ENCODE assay signal across 9 cellular contexts in genomic region chr12:79933043-79933442, GRCh38. TPM values are rescaled to one million over a fixed set of nuclear protein-coding genes. Genes with fewer than 3 reads are reported as not detected.
A peak's percentile ranks its signal among the peaks of the same experiment; 100 is the strongest.
DNase-seq lines count a peak whose midpoint lies in the region; ATAC-seq and TF ChIP-seq lines count a peak whose summit lies in the region.
"Had no signal": no experiment of that assay in that cellular context is flagged by ENCODE, and none has a peak within 500 bp of the region (broad histone marks: within the 10 kb centered on the region; RNA-seq: fewer than 3 reads in every experiment).

No MANE protein-coding gene starts in this region.

- H3K9me3 ChIP-seq in DOHH2 (ENCODE audit: control insufficient read depth, insufficient read depth, low read length) (no peaks in the 10 kb centered on the region), Peyer's patch (no peaks in the 10 kb centered on the region), esophagus muscularis mucosa (no peaks in the 10 kb centered on the region)

- no peak for TF ChIP-seq EP300 in esophagus muscularis mucosa (IDR thresholded peaks at IDR 0.05)

- peaks cover 24% of the 10 kb centered on the region for H3K4me1 Mint-ChIP-seq in progenitor cell of endocrine pancreas (ENCODE audit: low read depth)

- no peak for ATAC-seq in GM18505 (IDR thresholded peaks at IDR 0.05; ENCODE audit: unreplicated experiment)
- no peak for ATAC-seq in esophagus mucosa

- H3K4me1 ChIP-seq in DOHH2 (ENCODE audit: control insufficient read depth, low read length) = peaks cover 48% of the 10 kb centered on the region
- peaks cover 0 to 20% (median 9%) of the 10 kb centered on the region in 4 donors for H3K4me1 ChIP-seq in Peyer's patch
- peaks cover 17 to 55% (median 46%) of the 10 kb centered on the region in 4 donors for H3K4me1 ChIP-seq in esophagus muscularis mucosa

- H3K4me3 ChIP-seq in DOHH2 (ENCODE audit: low read length) = peak overlapping the region; percentile 98
- H3K4me3 ChIP-seq in Peyer's patch = peak overlapping the region; percentile 78 to 98 (median 82)
- H3K4me3 ChIP-seq in esophagus muscularis mucosa = peak overlapping the region; percentile 78 to 99 (median 88)

- H3K27me3 ChIP-seq in DOHH2 (ENCODE audit: control insufficient read depth, low read length) (no peaks in the 10 kb centered on the region), Peyer's patch (no peaks in the 10 kb centered on the region), esophagus muscularis mucosa (no peaks in the 10 kb centered on the region)

- H3K79me2 ChIP-seq in DOHH2 (ENCODE audit: control insufficient read depth, low read length) = peaks cover 87% of the 10 kb centered on the region

- H3K9me2 ChIP-seq in DOHH2 (replicated peaks; ENCODE audit: control insufficient read depth, low read length) = no peaks in the 10 kb centered on the region

- no peaks in the 10 kb centered on the region for H3F3A ChIP-seq in DOHH2 (ENCODE audit: control insufficient read depth, insufficient read depth)

- peaks cover 2% of the 10 kb centered on the region for H3K36me3 Mint-ChIP-seq in progenitor cell of endocrine pancreas (ENCODE audit: insufficient read depth)

- DNase-seq in Peyer's patch = no peak
- DNase-seq in esophagus muscularis mucosa (ENCODE audit: extremely low spot score) = no peak
- no peak for DNase-seq in progenitor cell of endocrine pancreas (ENCODE audit: low spot score, unreplicated experiment)
- DNase-seq in DMS 273 (lab: John Stamatoyannopoulos, UW; ENCODE audit: unreplicated experiment) = no peak
- DNase-seq in stimulated activated CD4-positive, alpha-beta T cell treated with anti-CD3 and anti-CD28 coated beads, Interleukin-4, amount 100 ng/mL, for 1 hour = no peak
- DNase-seq: NCI-H446 treated with DMSO at 0.1 percent for 48 hours had no signal

- peak overlapping the region; percentile 78 for H3K4me2 ChIP-seq in DOHH2 (ENCODE audit: low read length)

- H3K27ac ChIP-seq in DOHH2 (ENCODE audit: low read depth, low read length) = no peak overlapping the region
- H3K27ac ChIP-seq in Peyer's patch = peak overlapping the region in 1 of 4 donors; percentile 97
- H3K27ac ChIP-seq in esophagus muscularis mucosa (replicated peaks in 1 of 4) = peak overlapping the region; percentile 97 to 98 (median 98)

- TF ChIP-seq CTCF in DOHH2 (IDR thresholded peaks at IDR 0.05; ENCODE audit: low read depth, low read length, poor library complexity, severe bottlenecking) (no peak), Peyer's patch (IDR thresholded peaks at IDR 0.05) (no peak), esophagus muscularis mucosa (IDR thresholded peaks at IDR 0.05) (no peak), progenitor cell of endocrine pancreas (IDR thresholded peaks at IDR 0.05; ENCODE audit: unreplicated experiment) (no peak)

- WGBS in esophagus muscularis mucosa = 32% methylated on average over 2 of the region's 2 CpGs

- H3K27ac Mint-ChIP-seq in progenitor cell of endocrine pancreas = peak overlapping the region; percentile 100

- H3K9me3 Mint-ChIP-seq in progenitor cell of endocrine pancreas (ENCODE audit: low read depth) = peaks cover 5% of the 10 kb centered on the region

- intact Hi-C loops in esophagus muscularis mucosa (cut with DNase I) = loop anchor here (5.0 to 10.0 kb wide), 4 partner anchors 104 to 241 kb away; partner anchors contain the start of gene PAWR

- peak overlapping the region; percentile 98 for H3K4me3 Mint-ChIP-seq in progenitor cell of endocrine pancreas (ENCODE audit: low read depth)

- TF ChIP-seq POLR2A in Peyer's patch (IDR thresholded peaks at IDR 0.05) (no peak), esophagus muscularis mucosa (IDR thresholded peaks at IDR 0.05; ENCODE audit: low read depth) (no peak), GM18505 (IDR thresholded peaks at IDR 0.05; ENCODE audit: borderline replicate concordance, extremely low read depth, insufficient read depth, insufficient read length) (no peak)

- H3K36me3 ChIP-seq in DOHH2 (ENCODE audit: control insufficient read depth, low read length) (peaks cover 18% of the 10 kb centered on the region), Peyer's patch (no peaks in the 10 kb centered on the region), esophagus muscularis mucosa (no peaks in the 10 kb centered on the region)

- no peaks in the 10 kb centered on the region for H3K27me3 Mint-ChIP-seq in progenitor cell of endocrine pancreas

- H4K20me1 ChIP-seq in DOHH2 (ENCODE audit: control insufficient read depth, insufficient read depth, low read depth, low read length) = peaks cover 33% of the 10 kb centered on the region

RNA-seq across cellular contexts. Expression of gene PPP1R12A, which starts 1.9 kb away (rescaled TPM):
- total RNA-seq in Peyer's patch (100 to 1,000 TPM in 2 of 4 donors, 10 to 100 TPM in 2; 79.2 to 276 (median 92.6) TPM), esophagus muscularis mucosa (100 to 1,000 TPM; 441 to 691 (median 542) TPM), progenitor cell of endocrine pancreas (73.2 and 82.9 TPM in 2 replicates), esophagus mucosa (42.3 TPM)
